20 cellular contexts compared by ENCODE assay signal in genomic region chr1:5961601-5962000, GRCh38.
"Had no signal": no experiment of that assay in that cellular context is flagged by ENCODE, and none has a peak within 500 bp of the region (broad histone marks: within the 10 kb centered on the region; RNA-seq: fewer than 3 reads in every experiment).

No MANE protein-coding gene starts in this region.

- FAIRE-seq: colon, islet of Langerhans, urothelium cell line had no signal

- DNase-seq: activated CD4-positive, alpha-beta T cell treated with anti-CD3 and anti-CD28 coated beads for 4 hours; activated CD8-positive, alpha-beta memory T cell treated with anti-CD3 and anti-CD28 coated beads, Interleukin-2, amount 50 U/mL, for 4 hours; activated CD8-positive, alpha-beta T cell treated with anti-CD3 and anti-CD28 coated beads for 36 hours; activated naive CD4-positive, alpha-beta T cell treated with anti-CD3 and anti-CD28 coated beads, Interleukin-2, amount 10 ng/mL, durations not matched to agents 7 days and 5 days; foreskin keratinocyte; left ventricle myocardium superior; mesendoderm; ovary; stimulated activated CD4-positive, alpha-beta T cell treated with anti-CD3 and anti-CD28 coated beads, Interleukin-4, amount 100 ng/mL, for 1 hour; stimulated activated CD8-positive, alpha-beta memory T cell treated with anti-CD3 and anti-CD28 coated beads, Interleukin-4, amount 100 ng/mL, for 48 hours; T1000; testis had no signal

- H3K27ac ChIP-seq: cardiac muscle cell, foreskin keratinocyte, heart left ventricle, ovary, testis had no signal

- H3K36me3 ChIP-seq: cardiac muscle cell, ovary had no signal

- ATAC-seq: activated CD8-positive, alpha-beta T cell treated with anti-CD3 and anti-CD28 coated beads for 36 hours; foreskin keratinocyte; heart left ventricle; left ventricle myocardium superior had no signal

- H3K9me3 Mint-ChIP-seq: activated CD8-positive, alpha-beta T cell treated with anti-CD3 and anti-CD28 coated beads for 36 hours; activated naive CD4-positive, alpha-beta T cell treated with anti-CD3 and anti-CD28 coated beads, Interleukin-2, amount 10 ng/mL, durations not matched to agents 7 days and 5 days; activated T-helper 1 cell treated with anti-CD3 and anti-CD28 coated beads, Interleukin-12 subunit alpha, Interleukin-12 subunit beta, Interleukin-2, Interleukin-4 antibody, amounts not matched to agents 30 ng/mL and 10 ng/mL and 1 ng/mL, durations not matched to agents 14 hours and 24 hours and 36 hours; neural crest cell; stimulated activated naive CD8-positive, alpha-beta T cell treated with anti-CD3 and anti-CD28 coated beads, Interleukin-15, Interleukin-2, amounts not matched to agents 100 ng/mL and 50 ng/mL, for 24 hours had no signal

- H3K4me3 ChIP-seq: cardiac muscle cell, heart left ventricle, ovary, testis had no signal

- H3K27ac Mint-ChIP-seq: activated CD8-positive, alpha-beta T cell treated with anti-CD3 and anti-CD28 coated beads for 36 hours; activated naive CD4-positive, alpha-beta T cell treated with anti-CD3 and anti-CD28 coated beads, Interleukin-2, amount 10 ng/mL, durations not matched to agents 7 days and 5 days; activated T-helper 1 cell treated with anti-CD3 and anti-CD28 coated beads, Interleukin-12 subunit alpha, Interleukin-12 subunit beta, Interleukin-2, Interleukin-4 antibody, amounts not matched to agents 30 ng/mL and 10 ng/mL and 1 ng/mL, durations not matched to agents 14 hours and 24 hours and 36 hours; stimulated activated naive CD8-positive, alpha-beta T cell treated with anti-CD3 and anti-CD28 coated beads, Interleukin-15, Interleukin-2, amounts not matched to agents 100 ng/mL and 50 ng/mL, for 24 hours had no signal

- H3K4me1 ChIP-seq: foreskin keratinocyte, heart left ventricle had no signal

- H3K9me3 ChIP-seq: heart left ventricle, ovary, testis had no signal

- H3K27me3 ChIP-seq: cardiac muscle cell, foreskin keratinocyte, heart left ventricle, ovary, testis had no signal

- H3K4me1 Mint-ChIP-seq: neural crest cell had no signal

- H3K27me3 Mint-ChIP-seq: activated CD8-positive, alpha-beta T cell treated with anti-CD3 and anti-CD28 coated beads for 36 hours; activated naive CD4-positive, alpha-beta T cell treated with anti-CD3 and anti-CD28 coated beads, Interleukin-2, amount 10 ng/mL, durations not matched to agents 7 days and 5 days; stimulated activated naive CD8-positive, alpha-beta T cell treated with anti-CD3 and anti-CD28 coated beads, Interleukin-15, Interleukin-2, amounts not matched to agents 100 ng/mL and 50 ng/mL, for 24 hours had no signal

- H3K4me3 Mint-ChIP-seq: activated CD8-positive, alpha-beta T cell treated with anti-CD3 and anti-CD28 coated beads for 36 hours; activated naive CD4-positive, alpha-beta T cell treated with anti-CD3 and anti-CD28 coated beads, Interleukin-2, amount 10 ng/mL, durations not matched to agents 7 days and 5 days; activated T-helper 1 cell treated with anti-CD3 and anti-CD28 coated beads, Interleukin-12 subunit alpha, Interleukin-12 subunit beta, Interleukin-2, Interleukin-4 antibody, amounts not matched to agents 30 ng/mL and 10 ng/mL and 1 ng/mL, durations not matched to agents 14 hours and 24 hours and 36 hours; neural crest cell; stimulated activated naive CD8-positive, alpha-beta T cell treated with anti-CD3 and anti-CD28 coated beads, Interleukin-15, Interleukin-2, amounts not matched to agents 100 ng/mL and 50 ng/mL, for 24 hours had no signal
